1 cellular context compared by ENCODE assay signal in the genomic region with DNA sequence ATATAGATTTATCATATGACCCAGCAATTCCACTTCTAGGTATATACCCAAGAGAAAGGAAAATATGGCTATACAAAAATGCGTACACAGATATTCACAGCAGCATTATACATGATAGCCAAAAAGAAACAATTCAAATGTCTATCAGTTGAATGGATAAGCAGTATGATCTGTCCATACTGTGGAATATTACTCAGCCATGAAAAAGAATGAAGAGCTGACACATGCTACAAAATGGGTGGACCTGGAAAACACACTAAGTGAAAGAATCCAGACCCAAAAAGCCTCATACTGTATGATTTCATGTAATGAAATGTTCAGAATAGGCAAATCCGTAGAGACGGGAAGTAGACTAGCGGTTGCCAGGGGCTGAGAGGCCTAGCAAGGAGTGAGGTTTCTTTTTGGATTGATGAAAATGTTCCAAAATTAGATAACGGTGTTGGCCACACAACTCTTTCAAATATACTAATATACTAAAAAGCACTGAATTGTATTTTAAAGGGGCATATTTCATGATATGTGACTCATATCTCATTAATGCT.
TF ChIP-seq lines count a peak whose summit lies in the region.

No MANE protein-coding gene starts in this region.

TF ChIP-seq in H1, 55 proteins besides CTCF, POLR2A, EP300 and RAD21:
- TF ChIP-seq CEBPB (IDR thresholded peaks at IDR 0.05; ENCODE audit: low read depth, low read length) (no peak), TAF1 (IDR thresholded peaks at IDR 0.05; ENCODE audit: low read depth, low read length) (no peak), USF2 (IDR thresholded peaks at IDR 0.05; ENCODE audit: low read length) (no peak), SIX5 (IDR thresholded peaks at IDR 0.05; ENCODE audit: low read depth, low read length) (no peak), TCF12 (IDR thresholded peaks at IDR 0.05; ENCODE audit: low read depth, low read length) (no peak), KDM1A (IDR thresholded peaks at IDR 0.05; ENCODE audit: borderline replicate concordance, low read length) (peak; percentile 31; the same call in 1 of the 2 replicates), TEAD4 (IDR thresholded peaks at IDR 0.05; ENCODE audit: low read depth, low read length) (no peak), EZH2 (IDR thresholded peaks at IDR 0.05; ENCODE audit: low read depth, low read length, severe bottlenecking) (no peak)
